11 cellular contexts compared by ENCODE assay signal in the genomic region with DNA sequence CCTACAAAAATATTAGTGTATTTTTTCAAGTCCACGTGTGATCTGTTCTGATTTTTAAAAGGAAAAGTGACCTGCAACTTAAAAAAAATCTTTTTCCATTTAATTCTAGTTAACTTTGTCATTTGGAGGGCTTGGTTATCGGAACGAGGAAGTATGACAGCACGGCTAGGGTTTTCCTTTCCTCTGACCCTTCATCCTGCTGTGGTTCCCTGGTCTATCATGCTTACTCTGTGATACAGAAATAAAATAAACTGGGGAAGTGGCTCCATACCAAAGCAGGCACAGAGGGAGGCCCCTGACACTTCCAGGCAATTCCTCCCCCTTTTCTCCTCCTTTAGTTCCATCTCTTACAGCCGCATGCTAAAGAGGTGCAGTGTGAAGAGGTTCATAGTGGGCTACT.
"Had no signal": no experiment of that assay in that cellular context is flagged by ENCODE, and none has a peak within 500 bp of the region (broad histone marks: within the 10 kb centered on the region; RNA-seq: fewer than 3 reads in every experiment).

No MANE protein-coding gene starts in this region.

- H3K4me1 ChIP-seq: HAP-1 had no signal

- FAIRE-seq: H1, H54 had no signal

- H3K27ac ChIP-seq: GM23248 had no signal

- H3K9ac ChIP-seq: GM23248 had no signal

- ATAC-seq: GM23338, HCT116 had no signal

- H2AFZ ChIP-seq: GM23248, GM23338 had no signal

- H3K9me3 ChIP-seq: HAP-1 had no signal

- H3K4me3 ChIP-seq: GM23248, GM23338, HAP-1 had no signal

- H3K36me3 ChIP-seq: HAP-1 had no signal

- DNase-seq: GM23248, GOT3, H7, H9, HCEC 1CT, HFFc6 had no signal

- H3K4me2 ChIP-seq: GM23338 had no signal
